In the genomic region with DNA sequence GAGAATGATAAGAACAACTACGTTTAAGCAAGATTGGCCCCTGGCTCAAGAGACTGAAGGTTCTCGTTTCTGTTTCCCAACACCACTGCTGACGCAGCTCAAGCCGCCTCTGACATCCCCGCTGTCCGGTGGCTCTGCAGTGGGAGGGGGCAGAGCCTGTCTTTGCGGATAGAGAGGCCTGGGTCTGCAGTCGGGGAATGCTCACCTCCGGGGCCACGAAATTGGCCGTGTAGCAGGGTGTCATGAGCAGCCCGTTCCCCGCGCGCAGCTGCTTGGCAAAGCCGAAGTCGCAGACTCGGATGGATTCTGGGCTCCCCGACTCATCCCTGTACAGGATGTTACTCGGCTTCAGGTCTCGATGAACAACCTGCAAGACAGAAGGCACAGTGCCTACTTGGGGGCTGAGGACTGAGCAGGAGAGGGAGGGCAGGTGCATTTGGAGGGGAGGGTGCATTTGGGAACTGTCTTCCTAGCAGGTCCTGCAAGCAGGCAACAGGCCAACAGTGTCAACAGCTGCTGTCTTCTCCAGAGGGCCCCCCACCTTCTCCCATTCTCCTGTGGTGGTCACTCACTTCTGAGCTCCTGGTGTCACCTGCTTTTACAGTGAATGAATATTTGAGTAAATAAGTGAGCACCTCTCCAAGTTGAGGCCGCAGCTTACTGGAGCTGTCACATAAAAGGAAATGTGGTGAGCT, we compare ENCODE assay signal across 24 cellular contexts.
"Had no signal": no experiment of that assay in that cellular context is flagged by ENCODE, and none has a peak within 500 bp of the region (broad histone marks: within the 10 kb centered on the region; RNA-seq: fewer than 3 reads in every experiment).

No MANE protein-coding gene starts in this region.

- H3K36me3 ChIP-seq: breast epithelium, prostate gland had no signal

- H3K4me1 ChIP-seq: breast epithelium, left lung, pancreas, prostate gland, thyroid gland, upper lobe of left lung had no signal

- ATAC-seq: activated CD4-positive, alpha-beta T cell treated with anti-CD3 and anti-CD28 coated beads for 36 hours; heart right ventricle; left lung; pancreas; stimulated activated effector memory CD8-positive, alpha-beta T cell treated with anti-CD3 and anti-CD28 coated beads, Interleukin-12 subunit alpha, Interleukin-12 subunit beta, amount 100 ng/mL, for 72 hours; T-cell had no signal

- H3K27me3 ChIP-seq: breast epithelium, heart right ventricle, left lung, pancreas, thyroid gland, upper lobe of left lung had no signal

- H3K9me3 ChIP-seq: breast epithelium, heart right ventricle, left lung, pancreas, prostate gland, thyroid gland, upper lobe of left lung had no signal

- H3K27ac ChIP-seq: breast epithelium, coronary artery, heart right ventricle, left lung, pancreas, prostate gland, skin epidermis, thyroid gland, upper lobe of left lung had no signal

- H3K4me3 ChIP-seq: breast epithelium, coronary artery, heart right ventricle, left lung, lung, pancreas, prostate gland, skin epidermis, thyroid gland, upper lobe of left lung had no signal

- DNase-seq: activated B cell treated with CpG ODN at 0.5 μM for 24 hours; activated CD4-positive, alpha-beta T cell treated with anti-CD3 and anti-CD28 coated beads for 36 hours; activated CD4-positive, alpha-beta T cell treated with anti-CD3 and anti-CD28 coated beads, Interleukin-2, amount 50 U/mL, for 4 hours; activated gamma-delta T cell treated with Interleukin-2 at 50 U/mL for 16 hours; activated naive CD4-positive, alpha-beta T cell treated with anti-CD3 and anti-CD28 coated beads, Interleukin-2, amount 50 U/mL, for 16 hours; activated T-cell treated with anti-CD3 and anti-CD28 coated beads for 4 hours; amniotic stem cell; foreskin fibroblast; heart right ventricle; kidney glomerular epithelial cell; left lung; nephron progenitor cell; pancreas; retina; stimulated activated CD4-positive, alpha-beta T cell treated with anti-CD3 and anti-CD28 coated beads, Interleukin-4, amount 100 ng/mL, for 24 hours; thyroid gland had no signal
